20 cellular contexts compared by ENCODE assay signal in genomic region chr12:76532520-76532919, GRCh38.
"Had no signal": no experiment of that assay in that cellular context is flagged by ENCODE, and none has a peak within 500 bp of the region (broad histone marks: within the 10 kb centered on the region; RNA-seq: fewer than 3 reads in every experiment).

No MANE protein-coding gene starts in this region.

- H3K27me3 ChIP-seq: SJCRH30 had no signal

- ATAC-seq: SK-N-SH treated with all-trans-retinoic acid at 6 μM for 48 hours had no signal

- H3K9ac ChIP-seq: KMS-11 had no signal

- DNase-seq: Kasumi-1, MM.1S, NCI-H1092 treated with DMSO at 0.1 percent for 48 hours, NCI-H1436, NCI-H187, NCI-H2029, NCI-H2081 treated with DMSO at 0.1 percent for 48 hours, NCI-H2171 treated with DMSO at 0.1 percent for 48 hours, NCI-H345, NCI-H446 treated with DMSO at 0.1 percent for 48 hours, NCI-H510A treated with DMSO at 0.1 percent for 48 hours, NCI-H526 treated with DMSO at 0.1 percent for 48 hours, NCI-H774, RPMI8226, SHP77 treated with DMSO at 0.1 percent for 48 hours, SJCRH30 had no signal

- H3K4me1 ChIP-seq: SJCRH30 had no signal

- H3K27ac ChIP-seq: HL-60, KMS-11, SJCRH30 had no signal

- H3K4me3 ChIP-seq: K562, SJCRH30 had no signal
